ENCODE assay signal across 9 cellular contexts in genomic region chr4:168496834-168497233, GRCh38. TPM values are rescaled to one million over a fixed set of nuclear protein-coding genes. Genes with fewer than 3 reads are reported as not detected.
DNase-seq lines count a peak whose midpoint lies in the region; ATAC-seq and TF ChIP-seq lines count a peak whose summit lies in the region.
"Had no signal": no experiment of that assay in that cellular context is flagged by ENCODE, and none has a peak within 500 bp of the region (broad histone marks: within the 10 kb centered on the region; RNA-seq: fewer than 3 reads in every experiment).

PALLD (plus strand) TSS chr4:168497052.

- no peak for ATAC-seq in HG03108 (IDR thresholded peaks at IDR 0.05; ENCODE audit: unreplicated experiment)

- TF ChIP-seq CTCF in progenitor cell of endocrine pancreas (IDR thresholded peaks at IDR 0.05; ENCODE audit: unreplicated experiment): no peak

- H3K9me3 Mint-ChIP-seq in activated T-helper 1 cell treated with anti-CD3 and anti-CD28 coated beads, Interleukin-12 subunit alpha, Interleukin-12 subunit beta, Interleukin-2, Interleukin-4 antibody, amounts not matched to agents 30 ng/mL and 10 ng/mL and 1 ng/mL, durations not matched to agents 14 hours and 24 hours and 36 hours: no peaks in the 10 kb centered on the region
- H3K9me3 Mint-ChIP-seq in progenitor cell of endocrine pancreas (ENCODE audit: low read depth): no peaks in the 10 kb centered on the region

- H3K4me3 Mint-ChIP-seq in activated T-helper 1 cell treated with anti-CD3 and anti-CD28 coated beads, Interleukin-12 subunit alpha, Interleukin-12 subunit beta, Interleukin-2, Interleukin-4 antibody, amounts not matched to agents 30 ng/mL and 10 ng/mL and 1 ng/mL, durations not matched to agents 14 hours and 24 hours and 36 hours: no peak within 1 kb of the TSS
- H3K4me3 Mint-ChIP-seq in progenitor cell of endocrine pancreas (ENCODE audit: low read depth): no peak within 1 kb of the TSS

- DNase-seq in GM03348 (ENCODE audit: low spot score): peak; percentile 32
- DNase-seq in activated T-helper 1 cell treated with anti-CD3 and anti-CD28 coated beads, Interleukin-12 subunit alpha, Interleukin-12 subunit beta, Interleukin-2, Interleukin-4 antibody, amounts not matched to agents 30 ng/mL and 10 ng/mL and 1 ng/mL, durations not matched to agents 14 hours and 24 hours and 36 hours (ENCODE audit: low spot score): no peak
- DNase-seq in glomerular visceral epithelial cell (ENCODE audit: extremely low spot score): peak; percentile 72
- no peak for DNase-seq in progenitor cell of endocrine pancreas (ENCODE audit: low spot score, unreplicated experiment)
- DNase-seq in KG1 (lab: John Stamatoyannopoulos, UW): no peak
- DNase-seq in stimulated activated CD4-positive, alpha-beta T cell treated with anti-CD3 and anti-CD28 coated beads, Interleukin-2, amount 100 ng/mL, for 24 hours: no peak
- DNase-seq in HPDE6-E6E7 (ENCODE audit: extremely low spot score): no peak
- DNase-seq: NCI-H2227 treated with DMSO at 0.1 percent for 48 hours had no signal

- no peaks in the 10 kb centered on the region for H3K36me3 Mint-ChIP-seq in activated T-helper 1 cell treated with anti-CD3 and anti-CD28 coated beads, Interleukin-12 subunit alpha, Interleukin-12 subunit beta, Interleukin-2, Interleukin-4 antibody, amounts not matched to agents 30 ng/mL and 10 ng/mL and 1 ng/mL, durations not matched to agents 14 hours and 24 hours and 36 hours (ENCODE audit: low read depth)
- H3K36me3 Mint-ChIP-seq in progenitor cell of endocrine pancreas (ENCODE audit: insufficient read depth): no peaks in the 10 kb centered on the region

- peaks cover 26% of the 10 kb centered on the region for H3K27me3 Mint-ChIP-seq in activated T-helper 1 cell treated with anti-CD3 and anti-CD28 coated beads, Interleukin-12 subunit alpha, Interleukin-12 subunit beta, Interleukin-2, Interleukin-4 antibody, amounts not matched to agents 30 ng/mL and 10 ng/mL and 1 ng/mL, durations not matched to agents 14 hours and 24 hours and 36 hours (ENCODE audit: insufficient read depth)
- H3K27me3 Mint-ChIP-seq in progenitor cell of endocrine pancreas: peaks cover 31% of the 10 kb centered on the region

- H3K27ac Mint-ChIP-seq in activated T-helper 1 cell treated with anti-CD3 and anti-CD28 coated beads, Interleukin-12 subunit alpha, Interleukin-12 subunit beta, Interleukin-2, Interleukin-4 antibody, amounts not matched to agents 30 ng/mL and 10 ng/mL and 1 ng/mL, durations not matched to agents 14 hours and 24 hours and 36 hours: no peak within 1 kb of the TSS
- no peak within 1 kb of the TSS for H3K27ac Mint-ChIP-seq in progenitor cell of endocrine pancreas

- intact Hi-C loops in activated T-helper 1 cell treated with anti-CD3 and anti-CD28 coated beads, Interleukin-12 subunit alpha, Interleukin-12 subunit beta, Interleukin-2, Interleukin-4 antibody, amounts not matched to agents 30 ng/mL and 10 ng/mL and 1 ng/mL, durations not matched to agents 14 hours and 24 hours and 36 hours (cut with micrococcal nuclease): no loop called here

- no peaks in the 10 kb centered on the region for H3K4me1 Mint-ChIP-seq in activated T-helper 1 cell treated with anti-CD3 and anti-CD28 coated beads, Interleukin-12 subunit alpha, Interleukin-12 subunit beta, Interleukin-2, Interleukin-4 antibody, amounts not matched to agents 30 ng/mL and 10 ng/mL and 1 ng/mL, durations not matched to agents 14 hours and 24 hours and 36 hours (ENCODE audit: low read depth)
- H3K4me1 Mint-ChIP-seq in progenitor cell of endocrine pancreas (ENCODE audit: low read depth): peaks cover 7% of the 10 kb centered on the region

RNA-seq across cellular contexts. Expression of gene PALLD, which starts in this region (rescaled TPM):
- total RNA-seq in activated T-helper 1 cell treated with anti-CD3 and anti-CD28 coated beads, Interleukin-12 subunit alpha, Interleukin-12 subunit beta, Interleukin-2, Interleukin-4 antibody, amounts not matched to agents 30 ng/mL and 10 ng/mL and 1 ng/mL, durations not matched to agents 14 hours and 24 hours and 36 hours: 22.9 and 24.6 TPM in 2 replicates
- 43.2 and 46.5 TPM in 2 replicates for total RNA-seq in progenitor cell of endocrine pancreas

Comparison
In these comparisons a context has a peak if more than half of its experiments do, and no peak if none do; other contexts are left out.
1. DNase-seq: peak in GM03348 (single experiment) and glomerular visceral epithelial cell (single experiment); none in activated T-helper 1 cell treated with anti-CD3 and anti-CD28 coated beads, Interleukin-12 subunit alpha, Interleukin-12 subunit beta, Interleukin-2, Interleukin-4 antibody, amounts not matched to agents 30 ng/mL and 10 ng/mL and 1 ng/mL, durations not matched to agents 14 hours and 24 hours and 36 hours (single experiment), progenitor cell of endocrine pancreas (single experiment), KG1 (single experiment), stimulated activated CD4-positive, alpha-beta T cell treated with anti-CD3 and anti-CD28 coated beads, Interleukin-2, amount 100 ng/mL, for 24 hours (0 of 2) and HPDE6-E6E7 (single experiment).